8 cellular contexts compared by ENCODE assay signal in the genomic region with DNA sequence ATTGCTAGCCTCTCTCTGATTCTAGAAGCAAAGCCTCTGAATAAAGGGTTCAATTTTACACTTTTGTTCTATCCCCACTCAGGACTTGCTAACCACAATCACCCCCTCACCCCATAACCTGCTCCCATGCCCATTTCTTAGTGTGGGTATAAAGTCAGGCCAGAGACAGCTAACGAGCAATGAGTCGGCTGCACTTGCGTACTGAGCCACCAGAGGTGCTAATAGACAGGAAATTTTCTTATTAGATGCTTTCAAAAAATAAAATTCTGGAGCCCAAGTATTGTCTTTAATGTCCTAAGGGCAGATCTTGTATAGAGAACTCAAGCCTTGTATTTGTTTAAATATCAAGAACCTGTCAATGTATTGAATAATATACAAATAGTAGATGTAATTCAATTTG.
A peak's percentile ranks its signal among the peaks of the same experiment; 100 is the strongest.
DNase-seq lines count a peak whose midpoint lies in the region; ATAC-seq and TF ChIP-seq lines count a peak whose summit lies in the region.

No MANE protein-coding gene starts in this region.

- no peak overlapping the region for H3K4me2 ChIP-seq in MM.1S (ENCODE audit: low read depth, low read length)

- no peak overlapping the region for H2AFZ ChIP-seq in MM.1S (ENCODE audit: low read length)

- no peaks in the 10 kb centered on the region for H3K27me3 ChIP-seq in MM.1S (replicated peaks; ENCODE audit: insufficient read depth, low read length)

- no peak overlapping the region for H3K27ac ChIP-seq in MM.1S (ENCODE audit: low read length)

- no peaks in the 10 kb centered on the region for H3K9me2 ChIP-seq in MM.1S (replicated peaks; ENCODE audit: insufficient read depth, low read length)

- peak; percentile 42 for TF ChIP-seq CTCF in MM.1S (IDR thresholded peaks at IDR 0.05; ENCODE audit: low read length)

- ATAC-seq in GM21515 (IDR thresholded peaks at IDR 0.05; ENCODE audit: unreplicated experiment): peak; percentile 65

- H3K4me1 ChIP-seq in MM.1S (ENCODE audit: low read length): no peaks in the 10 kb centered on the region

- no peaks in the 10 kb centered on the region for H3F3A ChIP-seq in MM.1S (ENCODE audit: insufficient read depth, low read length)

- no peak overlapping the region for H3K4me3 ChIP-seq in MM.1S (ENCODE audit: low read length)

- DNase-seq in ELF-1 (ENCODE audit: low read depth, low spot score): peak; percentile 5
- DNase-seq in MM.1S: no peak
- DNase-seq in hepatic stellate cell (ENCODE audit: low spot score): peak; percentile 1
- no peak for DNase-seq in NCI-H510A (lab: John Stamatoyannopoulos, UW)
- DNase-seq in activated naive CD4-positive, alpha-beta T cell treated with Interleukin-2 at 50 U/mL for 16 hours: no peak
- DNase-seq in activated naive CD4-positive, alpha-beta T cell treated with anti-CD3 and anti-CD28 coated beads, Interleukin-2, amount 50 U/mL, for 16 hours: no peak
- DNase-seq in NCI-H526 treated with DMSO at 0.1 percent for 48 hours (lab: John Stamatoyannopoulos, UW): no peak

- no peaks in the 10 kb centered on the region for H3K9me3 ChIP-seq in MM.1S (replicated peaks; ENCODE audit: insufficient read depth, low read length)

- H3K79me2 ChIP-seq in MM.1S (ENCODE audit: low read length): no peaks in the 10 kb centered on the region

- H3K9ac ChIP-seq in MM.1S (ENCODE audit: low read length): no peak overlapping the region

- no peaks in the 10 kb centered on the region for H4K20me1 ChIP-seq in MM.1S (ENCODE audit: insufficient read depth, low read length)

- no peaks in the 10 kb centered on the region for H3K36me3 ChIP-seq in MM.1S (replicated peaks; ENCODE audit: insufficient read depth, low read length)

Comparison
In these comparisons a context has a peak if more than half of its experiments do, and no peak if none do; other contexts are left out.
1. DNase-seq: peak in ELF-1 (single experiment) and hepatic stellate cell (single experiment); none in MM.1S (single experiment), NCI-H510A (single experiment), activated naive CD4-positive, alpha-beta T cell treated with Interleukin-2 at 50 U/mL for 16 hours (single experiment), activated naive CD4-positive, alpha-beta T cell treated with anti-CD3 and anti-CD28 coated beads, Interleukin-2, amount 50 U/mL, for 16 hours (single experiment) and NCI-H526 treated with DMSO at 0.1 percent for 48 hours (single experiment).